In genomic region chr2:118013221-118013723, GRCh38 we compare ENCODE assay signal across 8 cellular contexts. TPM values are rescaled to one million over a fixed set of nuclear protein-coding genes. Genes with fewer than 3 reads are reported as not detected.
DNase-seq lines count a peak whose midpoint lies in the region; ATAC-seq, FAIRE-seq and TF ChIP-seq lines count a peak whose summit lies in the region.

No MANE protein-coding gene starts in this region.

- H3K4me1 ChIP-seq in keratinocyte (ENCODE audit: control insufficient read depth, extremely low read depth, insufficient read depth, low read length) = peaks cover 5% of the 10 kb centered on the region

- peaks cover 51% of the 10 kb centered on the region for H3K79me2 ChIP-seq in keratinocyte (ENCODE audit: control insufficient read depth, insufficient read depth, low read length)

- peak overlapping the region; percentile 81 for H3K4me2 ChIP-seq in keratinocyte (ENCODE audit: control insufficient read depth, extremely low read depth, insufficient read depth, low read depth, low read length)

- peak; percentile 35 for ATAC-seq in HG03521 (IDR thresholded peaks at IDR 0.05; ENCODE audit: unreplicated experiment)

- H3K9ac ChIP-seq in keratinocyte (ENCODE audit: control insufficient read depth, extremely low read depth, insufficient read depth, low read length) = peak overlapping the region; percentile 89

- FAIRE-seq in keratinocyte (lab: Jason Lieb, UNC) = no peak

- peak overlapping the region; percentile 92 for H2AFZ ChIP-seq in keratinocyte (ENCODE audit: control insufficient read depth, low read length)

- DNase-seq in D341Med (ENCODE audit: low spot score) (peak; percentile 66), GM20000 (ENCODE audit: low spot score) (peak; percentile 64), T-helper 2 cell (peak in 4 of 5 experiments; percentile 10 to 26 (median 18)), caudate nucleus (lab: John Stamatoyannopoulos, UW) (peak in 30 of 61 donors; percentile 4 to 69 (median 36)), keratinocyte (ENCODE audit: low read depth, low spot score) (no peak), DMS114 treated with DMSO at 0.1 percent for 48 hours (lab: John Stamatoyannopoulos, UW; ENCODE audit: unreplicated experiment) (no peak)
- peak; percentile 4 to 26 for DNase-seq in stimulated activated CD4-positive, alpha-beta T cell treated with anti-CD3 and anti-CD28 coated beads, Interleukin-12 subunit alpha, Interleukin-12 subunit beta, amount 100 ng/mL, for 24 hours (ENCODE audit: low read depth in 2 of 2)

- H3K4me3 ChIP-seq in keratinocyte (ENCODE audit: control insufficient read depth in 2 of 3, extremely low read depth in 1 of 3, insufficient read depth in 2 of 3, low read depth in 1 of 3, low read length in 3 of 3) = peak overlapping the region; percentile 77 to 99 (median 87)

- no peaks in the 10 kb centered on the region for H3K9me3 ChIP-seq in keratinocyte (ENCODE audit: control insufficient read depth, low read depth, low read length)

- no peaks in the 10 kb centered on the region for H3K9me1 ChIP-seq in keratinocyte (ENCODE audit: control insufficient read depth, extremely low read depth, insufficient read depth, low read length)

- dilution Hi-C loops in keratinocyte (cut with MboI; ENCODE audit: extremely low pct_ligation_motif_present, low sequenced_read_pairs) = no loop called here

- H4K20me1 ChIP-seq in keratinocyte (ENCODE audit: control insufficient read depth, extremely low read depth, insufficient read depth, low read length) = no peaks in the 10 kb centered on the region

- H3K27me3 ChIP-seq in keratinocyte (ENCODE audit: control insufficient read depth, extremely low read depth, insufficient read depth, low read length) = no peaks in the 10 kb centered on the region

- H3K36me3 ChIP-seq in keratinocyte (ENCODE audit: control insufficient read depth in 2 of 2, extremely low read depth in 1 of 2, insufficient read depth in 2 of 2, low read length in 2 of 2) = peaks cover 3 to 9% of the 10 kb centered on the region in 2 experiments

- TF ChIP-seq CTCF in GM20000 (IDR thresholded peaks at IDR 0.05; ENCODE audit: extremely low read depth, missing control alignments) = no peak
- TF ChIP-seq CTCF in keratinocyte (optimal IDR thresholded peaks at IDR 0.05 in 1 of 3, IDR thresholded peaks at IDR 0.05 in 1 of 3, conservative IDR thresholded peaks at IDR 0.05 in 1 of 3; ENCODE audit: extremely low read depth in 1 of 3, insufficient read depth in 2 of 3, low read length in 3 of 3) = peak in 1 of 3 experiments; percentile 12

- H3K27ac ChIP-seq in caudate nucleus (ENCODE audit: low read depth, low read length) (peak overlapping the region; percentile 67), keratinocyte (ENCODE audit: control insufficient read depth, insufficient read depth, low read length) (peak overlapping the region; percentile 86)

RNA-seq across cellular contexts. Expression of gene CCDC93, which starts 0.6 kb away (rescaled TPM):
- 13.6 to 21.3 TPM (median 16.2 TPM) in 3 replicates for polyA plus RNA-seq in keratinocyte
- 217 TPM for polyA plus RNA-seq in keratinocyte (2011; ENCODE audit: low read depth)
- 8.3 and 11.4 TPM in 2 replicates for polyA plus RNA-seq in keratinocyte (2011; cell fraction: cytosol; rRNA removed)
- 51.6 and 61.6 TPM in 2 replicates for polyA plus RNA-seq in keratinocyte (2011; cell fraction: nucleus; rRNA removed)
- polyA plus RNA-seq in keratinocyte (2012; ENCODE audit: low replicate concordance) = 11.0 and 15.6 TPM in 2 replicates
- 11.5 to 23.6 TPM (median 14.7 TPM) in 3 replicates for polyA minus RNA-seq in keratinocyte
- 11.3 TPM for polyA minus RNA-seq in keratinocyte (2011; cell fraction: cytosol; rRNA and poly(A)+ RNA removed)
- 23.7 and 53.8 TPM in 2 replicates for polyA minus RNA-seq in keratinocyte (2011; cell fraction: nucleus; rRNA and poly(A)+ RNA removed)

Comparison
In these comparisons a context has a peak if more than half of its experiments do, and no peak if none do; other contexts are left out.
1. DNase-seq: peak in D341Med (single experiment), GM20000 (single experiment), T-helper 2 cell (4 of 5) and stimulated activated CD4-positive, alpha-beta T cell treated with anti-CD3 and anti-CD28 coated beads, Interleukin-12 subunit alpha, Interleukin-12 subunit beta, amount 100 ng/mL, for 24 hours (2 of 2); none in keratinocyte (single experiment) and DMS114 treated with DMSO at 0.1 percent for 48 hours (single experiment).